Comparison of ENCODE assay signal across 8 cellular contexts in the genomic region with DNA sequence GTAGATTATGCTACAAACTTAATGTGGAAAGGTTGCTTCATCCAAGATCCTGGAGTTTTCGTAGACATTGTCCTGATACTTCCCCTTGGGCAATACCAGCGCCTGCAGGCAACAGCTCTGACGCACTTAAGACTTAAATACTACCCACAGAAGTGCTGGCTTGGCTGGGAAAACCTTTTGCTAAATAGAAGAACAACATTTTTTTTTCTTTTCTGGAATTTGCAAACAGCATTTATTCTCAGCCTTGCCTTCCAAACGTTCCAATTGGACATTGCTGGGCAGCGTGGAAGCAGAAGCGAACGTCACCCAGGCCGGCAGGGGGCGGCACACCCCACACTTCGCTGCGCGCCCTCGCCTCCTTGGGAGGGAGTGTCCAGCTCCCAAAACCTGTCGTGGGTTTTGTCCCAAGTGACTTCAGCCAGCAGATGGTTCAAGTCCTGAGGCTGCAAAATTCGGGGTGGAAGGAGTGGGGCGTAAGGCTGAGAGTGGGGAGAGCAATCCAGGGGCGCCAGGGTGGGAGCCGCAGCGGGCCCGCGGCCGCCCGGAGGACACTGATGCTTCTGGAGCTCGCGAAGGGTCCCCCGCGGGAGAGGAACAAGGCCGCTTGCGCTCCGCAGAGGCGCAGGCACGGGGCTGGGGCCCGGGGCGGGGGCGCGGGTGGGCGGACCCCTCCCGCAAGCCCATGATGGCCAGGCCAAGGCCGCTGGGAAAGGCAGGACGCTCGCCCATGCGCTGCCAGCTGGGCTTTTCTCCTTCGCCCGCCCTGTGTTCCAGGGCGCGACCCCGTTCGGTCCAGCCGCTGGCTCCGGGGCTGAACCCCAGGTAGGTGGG.
DNase-seq lines count a peak whose midpoint lies in the region; ATAC-seq and TF ChIP-seq lines count a peak whose summit lies in the region.

No MANE protein-coding gene starts in this region.

- H3K4me3 Mint-ChIP-seq in chondrocyte (ENCODE audit: unreplicated experiment): peak overlapping the region; percentile 82

- H3K27ac Mint-ChIP-seq in chondrocyte (ENCODE audit: unreplicated experiment): peak overlapping the region; percentile 19

- H3K36me3 Mint-ChIP-seq in chondrocyte (ENCODE audit: low read depth): no peaks in the 10 kb centered on the region

- ATAC-seq in HG02623 (IDR thresholded peaks at IDR 0.05; ENCODE audit: unreplicated experiment): peak; percentile 77

- TF ChIP-seq CTCF in GM12874 (IDR thresholded peaks at IDR 0.05; ENCODE audit: insufficient read depth, low read depth, low read length) (peak; percentile 86), chondrocyte (IDR thresholded peaks at IDR 0.05) (peak; percentile 100)

- no peaks in the 10 kb centered on the region for H3K9me3 Mint-ChIP-seq in chondrocyte (ENCODE audit: low read depth)

- DNase-seq in NCI-H128 (lab: John Stamatoyannopoulos, UW; ENCODE audit: unreplicated experiment): peak; percentile 29
- peak; percentile 22 for DNase-seq in activated CD4-positive, alpha-beta T cell treated with anti-CD3 and anti-CD28 coated beads for 1 hour
- DNase-seq in chondrocyte (ENCODE audit: low spot score): peak; percentile 94
- peak; percentile 74 for DNase-seq in kidney tubule cell (ENCODE audit: low spot score)
- DNase-seq in stimulated activated CD4-positive, alpha-beta T cell treated with anti-CD3 and anti-CD28 coated beads, Interleukin-15, amount 100 ng/mL, for 24 hours: peak; percentile 74
- DNase-seq in NCI-H2029 (lab: John Stamatoyannopoulos, UW): no peak

- H3K4me1 Mint-ChIP-seq in chondrocyte (ENCODE audit: low read depth): peaks cover 6% of the 10 kb centered on the region

- peaks cover 7% of the 10 kb centered on the region for H3K27me3 Mint-ChIP-seq in chondrocyte (ENCODE audit: low read depth)
